2 cellular contexts compared by ENCODE assay signal in genomic region chr22:38501797-38502672, GRCh38.
A peak's percentile ranks its signal among the peaks of the same experiment; 100 is the strongest.
TF ChIP-seq lines count a peak whose summit lies in the region.

No MANE protein-coding gene starts in this region.

TF ChIP-seq in GM23338, 12 proteins besides CTCF, POLR2A, EP300 and RAD21:
- TF ChIP-seq REST (IDR thresholded peaks at IDR 0.05; ENCODE audit: unreplicated experiment) (no peak), ZNF114 (CRISPR knock-in tag; IDR thresholded peaks at IDR 0.05) (no peak), ETS1 (IDR thresholded peaks at IDR 0.05) (no peak), EZH2 (IDR thresholded peaks at IDR 0.05; ENCODE audit: low read depth, unreplicated experiment) (no peak), CREB1 (CRISPR knock-in tag; IDR thresholded peaks at IDR 0.05; ENCODE audit: low read depth) (no peak), ZNF331 (CRISPR knock-in tag; IDR thresholded peaks at IDR 0.05; ENCODE audit: low read depth) (no peak), JUNB (IDR thresholded peaks at IDR 0.05; ENCODE audit: unreplicated experiment) (no peak)

TF ChIP-seq in GM12878, 131 proteins besides CTCF, POLR2A, EP300 and RAD21:
- 0 out of 2 replicates have a peak, but pooled peaks have one; percentile 14 for TF ChIP-seq SMAD5 (IDR thresholded peaks at IDR 0.05; ENCODE audit: low read depth)
- TF ChIP-seq MLLT1 (IDR thresholded peaks at IDR 0.05): 0 out of 2 replicates have a peak, but pooled peaks have one; percentile 45
- TF ChIP-seq SIN3A (IDR thresholded peaks at IDR 0.05; ENCODE audit: low read depth, low read length): no peak
